Comparison of ENCODE assay signal across 13 cellular contexts in genomic region chr4:79759793-79760192, GRCh38.
"Had no signal": no experiment of that assay in that cellular context is flagged by ENCODE, and none has a peak within 500 bp of the region (broad histone marks: within the 10 kb centered on the region; RNA-seq: fewer than 3 reads in every experiment).

No MANE protein-coding gene starts in this region.

- H3K4me3 ChIP-seq: testis, upper lobe of right lung had no signal

- H3K27ac Mint-ChIP-seq: activated CD4-positive, alpha-beta memory T cell treated with anti-CD3 and anti-CD28 coated beads for 36 hours; activated naive CD8-positive, alpha-beta T cell treated with anti-CD3 and anti-CD28 coated beads for 36 hours; stimulated activated naive CD8-positive, alpha-beta T cell treated with anti-CD3 and anti-CD28 coated beads, Interleukin-15, Interleukin-2, amounts not matched to agents 100 ng/mL and 50 ng/mL, for 24 hours had no signal

- H3K9me3 Mint-ChIP-seq: activated CD4-positive, alpha-beta memory T cell treated with anti-CD3 and anti-CD28 coated beads for 36 hours; stimulated activated naive CD8-positive, alpha-beta T cell treated with anti-CD3 and anti-CD28 coated beads, Interleukin-15, Interleukin-2, amounts not matched to agents 100 ng/mL and 50 ng/mL, for 24 hours had no signal

- H3K36me3 ChIP-seq: brain microvascular endothelial cell, upper lobe of right lung had no signal

- H3K27me3 ChIP-seq: brain microvascular endothelial cell, testis, upper lobe of right lung had no signal

- H3K27ac ChIP-seq: brain microvascular endothelial cell, testis, upper lobe of right lung had no signal

- H3K9me3 ChIP-seq: testis, upper lobe of right lung had no signal

- H3K4me1 ChIP-seq: testis, upper lobe of right lung had no signal

- ATAC-seq: upper lobe of right lung had no signal

- H3K4me3 Mint-ChIP-seq: activated CD4-positive, alpha-beta memory T cell treated with anti-CD3 and anti-CD28 coated beads for 36 hours; activated naive CD8-positive, alpha-beta T cell treated with anti-CD3 and anti-CD28 coated beads for 36 hours; stimulated activated naive CD8-positive, alpha-beta T cell treated with anti-CD3 and anti-CD28 coated beads, Interleukin-15, Interleukin-2, amounts not matched to agents 100 ng/mL and 50 ng/mL, for 24 hours had no signal

- H3K36me3 Mint-ChIP-seq: activated CD4-positive, alpha-beta memory T cell treated with anti-CD3 and anti-CD28 coated beads for 36 hours; activated naive CD8-positive, alpha-beta T cell treated with anti-CD3 and anti-CD28 coated beads for 36 hours had no signal

- H3K4me1 Mint-ChIP-seq: activated naive CD8-positive, alpha-beta T cell treated with anti-CD3 and anti-CD28 coated beads for 36 hours had no signal

- DNase-seq: activated CD4-positive, alpha-beta memory T cell treated with anti-CD3 and anti-CD28 coated beads for 36 hours; activated gamma-delta T cell treated with Interleukin-2 at 50 U/mL for 16 hours; activated naive CD8-positive, alpha-beta T cell treated with anti-CD3 and anti-CD28 coated beads for 36 hours; activated T-cell treated with anti-CD3 and anti-CD28 coated beads, Interleukin-2, amount 50 U/mL, for 48 hours; brain microvascular endothelial cell; cerebellar nuclear complex; hippocampal formation; retina; stimulated activated CD4-positive, alpha-beta T cell treated with anti-CD3 and anti-CD28 coated beads, Interleukin-4, amount 100 ng/mL, for 1 hour; stimulated activated CD8-positive, alpha-beta memory T cell treated with anti-CD3 and anti-CD28 coated beads, Interleukin-4, amount 100 ng/mL, for 48 hours; testis; upper lobe of right lung had no signal

- H3K27me3 Mint-ChIP-seq: stimulated activated naive CD8-positive, alpha-beta T cell treated with anti-CD3 and anti-CD28 coated beads, Interleukin-15, Interleukin-2, amounts not matched to agents 100 ng/mL and 50 ng/mL, for 24 hours had no signal
